ENCODE assay signal across 29 cellular contexts in genomic region chr5:44022622-44023021, GRCh38.
"Had no signal": no experiment of that assay in that cellular context is flagged by ENCODE, and none has a peak within 500 bp of the region (broad histone marks: within the 10 kb centered on the region; RNA-seq: fewer than 3 reads in every experiment).

No MANE protein-coding gene starts in this region.

- H3K9me3 ChIP-seq: adrenal gland, body of pancreas, esophagus squamous epithelium had no signal

- H3K4me3 ChIP-seq: adrenal gland, body of pancreas, esophagus squamous epithelium had no signal

- H3K27ac Mint-ChIP-seq: activated CD4-positive, alpha-beta memory T cell treated with anti-CD3 and anti-CD28 coated beads for 36 hours; activated CD4-positive, alpha-beta T cell treated with anti-CD3 and anti-CD28 coated beads for 36 hours; activated CD4-positive, alpha-beta T cell treated with anti-CD3 and anti-CD28 coated beads, Interleukin-2, amount 10 ng/mL, durations not matched to agents 24 days and 14 days; activated CD8-positive, alpha-beta memory T cell treated with anti-CD3 and anti-CD28 coated beads, Interleukin-2, amount 10 ng/mL, durations not matched to agents 7 days and 5 days; activated CD8-positive, alpha-beta T cell treated with anti-CD3 and anti-CD28 coated beads, Interleukin-2, amount 10 ng/mL, durations not matched to agents 7 days and 5 days; activated naive CD4-positive, alpha-beta T cell treated with anti-CD3 and anti-CD28 coated beads for 36 hours; activated naive CD4-positive, alpha-beta T cell treated with anti-CD3 and anti-CD28 coated beads, Interleukin-2, amount 50 U/mL, for 24 hours; activated naive CD8-positive, alpha-beta T cell treated with anti-CD3 and anti-CD28 coated beads for 36 hours; activated naive CD8-positive, alpha-beta T cell treated with anti-CD3 and anti-CD28 coated beads, Interleukin-2, amount 50 U/mL, for 24 hours; activated T-helper 1 cell treated with anti-CD3 and anti-CD28 coated beads, Interleukin-12 subunit alpha, Interleukin-12 subunit beta, Interleukin-2, Interleukin-4 antibody, amounts not matched to agents 30 ng/mL and 10 ng/mL and 1 ng/mL, durations not matched to agents 14 hours and 24 hours and 36 hours; activated T-helper 2 cell treated with anti-CD3 and anti-CD28 coated beads, Interferon-gamma antibody, Interleukin-2, Interleukin-4, amounts not matched to agents 10 μg/mL and 5 μg/mL and 100 μg/mL, durations not matched to agents 14 hours and 24 hours and 36 hours; effector memory CD8-positive, alpha-beta T cell had no signal

- H3K27me3 Mint-ChIP-seq: activated CD4-positive, alpha-beta memory T cell treated with anti-CD3 and anti-CD28 coated beads for 36 hours; activated CD4-positive, alpha-beta T cell treated with anti-CD3 and anti-CD28 coated beads for 36 hours; activated CD4-positive, alpha-beta T cell treated with anti-CD3 and anti-CD28 coated beads, Interleukin-2, amount 10 ng/mL, durations not matched to agents 24 days and 14 days; activated CD8-positive, alpha-beta memory T cell treated with anti-CD3 and anti-CD28 coated beads, Interleukin-2, amount 10 ng/mL, durations not matched to agents 7 days and 5 days; activated naive CD4-positive, alpha-beta T cell treated with anti-CD3 and anti-CD28 coated beads, Interleukin-2, amount 50 U/mL, for 24 hours; activated naive CD8-positive, alpha-beta T cell treated with anti-CD3 and anti-CD28 coated beads for 36 hours; activated naive CD8-positive, alpha-beta T cell treated with anti-CD3 and anti-CD28 coated beads, Interleukin-2, amount 50 U/mL, for 24 hours; effector memory CD8-positive, alpha-beta T cell had no signal

- DNase-seq: activated CD4-positive, alpha-beta memory T cell treated with anti-CD3 and anti-CD28 coated beads for 36 hours; activated CD4-positive, alpha-beta T cell treated with anti-CD3 and anti-CD28 coated beads for 36 hours; activated CD4-positive, alpha-beta T cell treated with anti-CD3 and anti-CD28 coated beads, Interleukin-2, amount 10 ng/mL, durations not matched to agents 24 days and 14 days; activated CD4-positive, CD25-positive, alpha-beta regulatory T cell; activated CD4-positive, CD25-positive, alpha-beta regulatory T cell treated with anti-CD3 and anti-CD28 coated beads, Interleukin-2, amount 50 U/mL, for 72 hours; activated CD8-positive, alpha-beta memory T cell treated with anti-CD3 and anti-CD28 coated beads, Interleukin-2, amount 10 ng/mL, durations not matched to agents 7 days and 5 days; activated CD8-positive, alpha-beta memory T cell treated with anti-CD3 and anti-CD28 coated beads, Interleukin-2, amount 50 U/mL, for 4 hours; activated CD8-positive, alpha-beta T cell treated with anti-CD3 and anti-CD28 coated beads, Interleukin-2, amount 10 ng/mL, durations not matched to agents 7 days and 5 days; activated effector memory CD4-positive, alpha-beta T cell treated with anti-CD3 and anti-CD28 coated beads, Interleukin-2, amount 50 U/mL, for 16 hours; activated naive CD4-positive, alpha-beta T cell treated with anti-CD3 and anti-CD28 coated beads for 36 hours; activated naive CD8-positive, alpha-beta T cell treated with anti-CD3 and anti-CD28 coated beads for 36 hours; activated naive CD8-positive, alpha-beta T cell treated with anti-CD3 and anti-CD28 coated beads, Interleukin-2, amount 50 U/mL, for 24 hours; activated T-cell treated with anti-CD3 and anti-CD28 coated beads, Interleukin-2, amount 50 U/mL, for 1 hour; activated T-cell treated with anti-CD3 and anti-CD28 coated beads, Interleukin-2, amount 50 U/mL, for 48 hours; adrenal gland; amygdala; aorta; body of pancreas; caudate nucleus; cortex of kidney; dermis blood vessel endothelial cell; effector CD4-positive, alpha-beta T cell; effector memory CD8-positive, alpha-beta T cell; esophagus squamous epithelium; T-helper 2 cell had no signal

- H3K27me3 ChIP-seq: adrenal gland, body of pancreas, esophagus squamous epithelium had no signal

- H3K4me1 Mint-ChIP-seq: activated CD4-positive, alpha-beta T cell treated with anti-CD3 and anti-CD28 coated beads for 36 hours; activated CD4-positive, alpha-beta T cell treated with anti-CD3 and anti-CD28 coated beads, Interleukin-2, amount 10 ng/mL, durations not matched to agents 24 days and 14 days; activated CD8-positive, alpha-beta memory T cell treated with anti-CD3 and anti-CD28 coated beads, Interleukin-2, amount 10 ng/mL, durations not matched to agents 7 days and 5 days; activated naive CD4-positive, alpha-beta T cell treated with anti-CD3 and anti-CD28 coated beads, Interleukin-2, amount 50 U/mL, for 24 hours; activated naive CD8-positive, alpha-beta T cell treated with anti-CD3 and anti-CD28 coated beads for 36 hours; activated naive CD8-positive, alpha-beta T cell treated with anti-CD3 and anti-CD28 coated beads, Interleukin-2, amount 50 U/mL, for 24 hours had no signal

- ATAC-seq: activated CD4-positive, alpha-beta T cell treated with anti-CD3 and anti-CD28 coated beads for 36 hours; activated CD8-positive, alpha-beta memory T cell treated with anti-CD3 and anti-CD28 coated beads, Interleukin-2, amount 10 ng/mL, durations not matched to agents 7 days and 5 days; activated CD8-positive, alpha-beta T cell treated with anti-CD3 and anti-CD28 coated beads, Interleukin-2, amount 10 ng/mL, durations not matched to agents 7 days and 5 days; activated naive CD8-positive, alpha-beta T cell treated with anti-CD3 and anti-CD28 coated beads, Interleukin-2, amount 50 U/mL, for 24 hours; body of pancreas; effector memory CD8-positive, alpha-beta T cell had no signal

- H3K9me3 Mint-ChIP-seq: activated naive CD8-positive, alpha-beta T cell treated with anti-CD3 and anti-CD28 coated beads for 36 hours; activated T-helper 1 cell treated with anti-CD3 and anti-CD28 coated beads, Interleukin-12 subunit alpha, Interleukin-12 subunit beta, Interleukin-2, Interleukin-4 antibody, amounts not matched to agents 30 ng/mL and 10 ng/mL and 1 ng/mL, durations not matched to agents 14 hours and 24 hours and 36 hours had no signal

- H3K4me1 ChIP-seq: adrenal gland, body of pancreas, esophagus squamous epithelium had no signal

- H3K27ac ChIP-seq: adrenal gland, body of pancreas, epithelial cell of prostate, esophagus squamous epithelium had no signal

- H3K36me3 Mint-ChIP-seq: activated CD4-positive, alpha-beta memory T cell treated with anti-CD3 and anti-CD28 coated beads for 36 hours; activated CD8-positive, alpha-beta memory T cell treated with anti-CD3 and anti-CD28 coated beads, Interleukin-2, amount 10 ng/mL, durations not matched to agents 7 days and 5 days; activated naive CD4-positive, alpha-beta T cell treated with anti-CD3 and anti-CD28 coated beads, Interleukin-2, amount 50 U/mL, for 24 hours; activated naive CD8-positive, alpha-beta T cell treated with anti-CD3 and anti-CD28 coated beads for 36 hours had no signal

- H3K4me3 Mint-ChIP-seq: activated CD4-positive, alpha-beta memory T cell treated with anti-CD3 and anti-CD28 coated beads for 36 hours; activated CD4-positive, alpha-beta T cell treated with anti-CD3 and anti-CD28 coated beads for 36 hours; activated CD4-positive, alpha-beta T cell treated with anti-CD3 and anti-CD28 coated beads, Interleukin-2, amount 10 ng/mL, durations not matched to agents 24 days and 14 days; activated CD8-positive, alpha-beta memory T cell treated with anti-CD3 and anti-CD28 coated beads, Interleukin-2, amount 10 ng/mL, durations not matched to agents 7 days and 5 days; activated CD8-positive, alpha-beta T cell treated with anti-CD3 and anti-CD28 coated beads, Interleukin-2, amount 10 ng/mL, durations not matched to agents 7 days and 5 days; activated naive CD4-positive, alpha-beta T cell treated with anti-CD3 and anti-CD28 coated beads for 36 hours; activated naive CD4-positive, alpha-beta T cell treated with anti-CD3 and anti-CD28 coated beads, Interleukin-2, amount 50 U/mL, for 24 hours; activated naive CD8-positive, alpha-beta T cell treated with anti-CD3 and anti-CD28 coated beads for 36 hours; activated naive CD8-positive, alpha-beta T cell treated with anti-CD3 and anti-CD28 coated beads, Interleukin-2, amount 50 U/mL, for 24 hours; activated T-helper 1 cell treated with anti-CD3 and anti-CD28 coated beads, Interleukin-12 subunit alpha, Interleukin-12 subunit beta, Interleukin-2, Interleukin-4 antibody, amounts not matched to agents 30 ng/mL and 10 ng/mL and 1 ng/mL, durations not matched to agents 14 hours and 24 hours and 36 hours; effector memory CD8-positive, alpha-beta T cell had no signal

- H3K36me3 ChIP-seq: adrenal gland, esophagus squamous epithelium had no signal
